10 cellular contexts compared by ENCODE assay signal in genomic region chr1:201850053-201850397, GRCh38. TPM values are rescaled to one million over a fixed set of nuclear protein-coding genes. Genes with fewer than 3 reads are reported as not detected.
A peak's percentile ranks its signal among the peaks of the same experiment; 100 is the strongest.
DNase-seq lines count a peak whose midpoint lies in the region; ATAC-seq and TF ChIP-seq lines count a peak whose summit lies in the region.
"Had no signal": no experiment of that assay in that cellular context is flagged by ENCODE, and none has a peak within 500 bp of the region (broad histone marks: within the 10 kb centered on the region; RNA-seq: fewer than 3 reads in every experiment).

No MANE protein-coding gene starts in this region.

- DNase-seq in HS-5 (ENCODE audit: low read depth) (peak; percentile 77), body of pancreas (peak in 3 of 4 donors; percentile 12 to 33 (median 21)), right cardiac atrium (peak in 1 of 3 donors; percentile 72), testis (peak; percentile 61), vagina (ENCODE audit: extremely low spot score in 2 of 2) (no peak), GOT3 (lab: John Stamatoyannopoulos, UW) (no peak)
- DNase-seq: activated CD4-positive, alpha-beta T cell treated with anti-CD3 and anti-CD28 coated beads, Interleukin-2, amount 10 ng/mL, durations not matched to agents 7 days and 5 days; NCI-H526 had no signal

- H3K4me3 ChIP-seq in body of pancreas (no peak overlapping the region), right cardiac atrium (ENCODE audit: low read length) (no peak overlapping the region), testis (no peak overlapping the region), vagina (no peak overlapping the region)

- TF ChIP-seq CTCF in body of pancreas (IDR thresholded peaks at IDR 0.05) (no peak), testis (IDR thresholded peaks at IDR 0.05) (no peak), vagina (IDR thresholded peaks at IDR 0.05) (no peak)

- ATAC-seq in body of pancreas = no peak
- peak; percentile 62 to 73 for ATAC-seq in right cardiac atrium
- no peak for ATAC-seq in HG02870 (IDR thresholded peaks at IDR 0.05; ENCODE audit: unreplicated experiment)
- no peak for ATAC-seq in GM21447 (IDR thresholded peaks at IDR 0.05; ENCODE audit: unreplicated experiment)

- no peaks in the 10 kb centered on the region for H3K9me3 ChIP-seq in body of pancreas
- H3K9me3 ChIP-seq in right cardiac atrium (ENCODE audit: control insufficient read depth, low read length) = no peaks in the 10 kb centered on the region
- no peaks in the 10 kb centered on the region for H3K9me3 ChIP-seq in testis
- H3K9me3 ChIP-seq in vagina = no peaks in the 10 kb centered on the region

- WGBS in body of pancreas, 2 donors = 12 to 18% methylated on average over 1 of the region's 1 CpG
- 10% methylated on average over 1 of the region's 1 CpG for WGBS in right cardiac atrium
- 33 to 37% methylated on average over 1 of the region's 1 CpG for WGBS in testis, 2 donors

- peak overlapping the region in 2 of 4 donors; percentile 2 to 11 for H3K27ac ChIP-seq in body of pancreas
- H3K27ac ChIP-seq in right cardiac atrium (ENCODE audit: low read length) = no peak overlapping the region
- no peak overlapping the region for H3K27ac ChIP-seq in testis
- H3K27ac ChIP-seq in vagina = no peak overlapping the region

- intact Hi-C loops in body of pancreas (cut with DNase I) (no loop called here), right cardiac atrium (cut with DNase I) (no loop called here), testis (cut with DNase I; ENCODE audit: low total_unique reads) (no loop called here), vagina (cut with DNase I) (no loop called here)

- H3K36me3 ChIP-seq in body of pancreas (replicated peaks in 1 of 2; ENCODE audit: insufficient read depth in 1 of 2, low read depth in 2 of 2) (peaks cover 0 to 30% of the 10 kb centered on the region in 2 donors), testis (ENCODE audit: low read depth, missing control alignments) (no peaks in the 10 kb centered on the region), vagina (peaks cover 0 to 61% of the 10 kb centered on the region in 2 donors)

- H3K27me3 ChIP-seq in body of pancreas = no peaks in the 10 kb centered on the region
- H3K27me3 ChIP-seq in right cardiac atrium (ENCODE audit: control insufficient read depth, insufficient read depth) = no peaks in the 10 kb centered on the region
- no peaks in the 10 kb centered on the region for H3K27me3 ChIP-seq in testis
- no peaks in the 10 kb centered on the region for H3K27me3 ChIP-seq in vagina

- no peak for TF ChIP-seq POLR2A in body of pancreas (IDR thresholded peaks at IDR 0.05)
- no peak for TF ChIP-seq POLR2A in testis (IDR thresholded peaks at IDR 0.05)
- TF ChIP-seq POLR2A in vagina (IDR thresholded peaks at IDR 0.05) = no peak

- H3K4me1 ChIP-seq in body of pancreas (peaks cover 5% of the 10 kb centered on the region), right cardiac atrium (ENCODE audit: control insufficient read depth, insufficient read depth, low read length) (no peaks in the 10 kb centered on the region), testis (peaks cover 16% of the 10 kb centered on the region), vagina (peaks cover 19% of the 10 kb centered on the region)

RNA-seq across cellular contexts. Expression of gene IPO9, which starts 21.1 kb away (rescaled TPM):
- 10 to 100 TPM; 11.7 to 12.2 TPM for total RNA-seq in body of pancreas
- 10 to 100 TPM; 21.7 to 27.9 (median 24.6) TPM for total RNA-seq in right cardiac atrium
- polyA plus RNA-seq in right cardiac atrium = 10.3 TPM
- 10 to 100 TPM; 29.4 to 30.5 TPM for total RNA-seq in testis
- polyA plus RNA-seq in testis (ENCODE audit: insufficient read depth, low read depth, low replicate concordance) = 33.0 TPM
- 12.8 TPM for total RNA-seq in vagina

RNA-seq across cellular contexts. Expression of gene SHISA4, which starts 38.7 kb away (rescaled TPM):
- total RNA-seq in body of pancreas = 1 to 10 TPM; 4.6 to 8.3 TPM
- total RNA-seq in right cardiac atrium = 10 to 100 TPM; 55.8 to 96.6 (median 73.6) TPM
- polyA plus RNA-seq in right cardiac atrium = 79.5 TPM
- 10 to 100 TPM; 45.5 to 48.0 TPM for total RNA-seq in testis
- polyA plus RNA-seq in testis (ENCODE audit: insufficient read depth, low read depth, low replicate concordance) = 32.6 TPM
- total RNA-seq in vagina = 16.2 TPM

Comparison
In these comparisons a context has a peak if more than half of its experiments do, and no peak if none do; other contexts are left out.
1. DNase-seq: peak in HS-5 (single experiment), body of pancreas (3 of 4) and testis (single experiment); none in vagina (0 of 2) and GOT3 (single experiment).
2. ATAC-seq: peak in right cardiac atrium (2 of 2); none in body of pancreas (single experiment), HG02870 (single experiment) and GM21447 (single experiment).